In the genomic region with DNA sequence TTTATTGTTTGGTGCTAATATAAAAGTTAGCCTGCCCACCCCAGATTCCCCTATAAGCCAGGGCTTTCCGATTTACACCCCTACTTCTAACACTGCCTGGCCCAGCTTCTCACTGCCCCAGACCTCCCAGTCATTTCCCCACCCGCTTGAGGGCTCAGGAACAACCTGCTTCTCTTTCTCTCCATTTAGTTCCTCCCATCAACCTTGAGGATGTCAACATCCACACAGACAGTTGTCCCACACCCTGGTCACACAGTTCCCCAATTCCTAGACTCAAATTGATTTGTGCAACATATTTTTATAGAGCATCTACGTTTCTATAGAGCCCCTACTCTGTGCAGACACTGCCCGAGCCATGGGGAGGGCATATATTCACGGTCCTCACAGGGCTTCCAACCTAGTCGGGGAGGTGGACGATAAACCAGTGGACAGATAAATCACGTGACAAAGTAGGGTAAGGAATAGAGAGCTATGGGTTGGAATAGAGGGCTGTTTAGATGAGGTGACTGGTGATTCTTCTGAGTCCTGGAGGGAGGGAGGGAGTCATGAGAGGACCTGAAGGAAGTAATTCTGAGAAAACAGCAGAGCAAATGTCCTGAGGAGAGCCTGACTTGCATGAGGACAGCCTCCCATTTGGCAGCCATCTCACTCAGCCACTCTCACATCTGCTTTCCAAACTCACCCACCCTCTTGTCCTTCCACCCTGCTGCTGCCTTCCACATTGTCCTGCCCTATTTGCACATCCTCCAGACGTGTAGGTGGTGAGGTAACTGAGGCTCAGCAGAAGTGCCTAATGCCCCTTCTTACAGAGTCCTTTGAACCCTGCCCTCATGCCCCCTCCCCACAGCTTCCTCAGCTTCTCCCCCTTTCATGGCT, we compare ENCODE assay signal across 15 cellular contexts. TPM values are rescaled to one million over a fixed set of nuclear protein-coding genes. Genes with fewer than 3 reads are reported as not detected.
"Had no signal": no experiment of that assay in that cellular context is flagged by ENCODE, and none has a peak within 500 bp of the region (broad histone marks: within the 10 kb centered on the region; RNA-seq: fewer than 3 reads in every experiment).

No MANE protein-coding gene starts in this region.

- H3K27ac Mint-ChIP-seq: activated naive CD4-positive, alpha-beta T cell treated with anti-CD3 and anti-CD28 coated beads, Interleukin-2, amount 50 U/mL, for 24 hours; brain; effector memory CD8-positive, alpha-beta T cell; mesothelial cell of epicardium; neural progenitor cell had no signal

- H3K27me3 ChIP-seq: gastroesophageal sphincter, hepatocyte, neural progenitor cell, thyroid gland, vagina had no signal

- H3K9me3 Mint-ChIP-seq: activated naive CD4-positive, alpha-beta T cell treated with anti-CD3 and anti-CD28 coated beads, Interleukin-2, amount 50 U/mL, for 24 hours; effector memory CD8-positive, alpha-beta T cell had no signal

- H3K27me3 Mint-ChIP-seq: activated naive CD4-positive, alpha-beta T cell treated with anti-CD3 and anti-CD28 coated beads, Interleukin-2, amount 50 U/mL, for 24 hours had no signal

- H3K4me3 ChIP-seq: gastroesophageal sphincter, hepatocyte, neural progenitor cell, smooth muscle cell, thyroid gland, vagina had no signal

- H3K4me3 Mint-ChIP-seq: activated naive CD4-positive, alpha-beta T cell treated with anti-CD3 and anti-CD28 coated beads, Interleukin-2, amount 50 U/mL, for 24 hours; brain; effector memory CD8-positive, alpha-beta T cell; mesothelial cell of epicardium; neural progenitor cell had no signal

- H3K36me3 Mint-ChIP-seq: brain, mesothelial cell of epicardium, neural progenitor cell had no signal

- DNase-seq: activated CD4-positive, alpha-beta T cell treated with anti-CD3 and anti-CD28 coated beads, Interleukin-2, amount 50 U/mL, for 4 hours; activated T-cell treated with anti-CD3 and anti-CD28 coated beads, Interleukin-2, amount 50 U/mL, for 1 hour; effector memory CD8-positive, alpha-beta T cell; right cardiac atrium; thyroid gland had no signal

- H3K4me1 Mint-ChIP-seq: activated naive CD4-positive, alpha-beta T cell treated with anti-CD3 and anti-CD28 coated beads, Interleukin-2, amount 50 U/mL, for 24 hours had no signal

- H3K27ac ChIP-seq: epithelial cell of prostate, gastroesophageal sphincter, hepatocyte, neural progenitor cell, thyroid gland, vagina had no signal

RNA-seq across cellular contexts. Expression of a gene that starts 6.3 kb away (rescaled TPM):
- total RNA-seq: kidney epithelial cell had no signal
